Comparison of ENCODE assay signal across 1 cellular context in genomic region chr10:13712799-13713581, GRCh38.
A peak's percentile ranks its signal among the peaks of the same experiment; 100 is the strongest.
TF ChIP-seq lines count a peak whose summit lies in the region.

No MANE protein-coding gene starts in this region.

TF ChIP-seq in IMR-90, 13 proteins besides CTCF, POLR2A, EP300 and RAD21:
- peak; percentile 80 for TF ChIP-seq RCOR1 (IDR thresholded peaks at IDR 0.05; ENCODE audit: insufficient replicate concordance, low read length)
- no peak; the same call in 1 of the 2 replicates for TF ChIP-seq SMC3 (IDR thresholded peaks at IDR 0.05; ENCODE audit: low read depth, low read length)
- TF ChIP-seq NFE2L2 (IDR thresholded peaks at IDR 0.05; ENCODE audit: low read depth, low read length), result no peak
- TF ChIP-seq CHD1 (IDR thresholded peaks at IDR 0.05; ENCODE audit: low read depth, low read length), result peak; percentile 53; the same call in 1 of the 2 replicates
- TF ChIP-seq MAZ (IDR thresholded peaks at IDR 0.05; ENCODE audit: borderline replicate concordance, low read depth, low read length), result peak; percentile 81; the same call in 1 of the 2 replicates
- peak; percentile 72; the same call in 1 of the 2 replicates for TF ChIP-seq MXI1 (IDR thresholded peaks at IDR 0.05; ENCODE audit: borderline replicate concordance, low read depth, low read length)
- peak; percentile 95 for TF ChIP-seq CEBPB (IDR thresholded peaks at IDR 0.05; ENCODE audit: low read depth, low read length)
- TF ChIP-seq FOS (IDR thresholded peaks at IDR 0.05; ENCODE audit: low read depth, low read length), result peak; percentile 99
- no peak for TF ChIP-seq RFX5 (IDR thresholded peaks at IDR 0.05; ENCODE audit: low read depth, low read length)
- TF ChIP-seq MAFK (IDR thresholded peaks at IDR 0.05; ENCODE audit: low read depth, low read length), result 0 out of 2 replicates have a peak, but pooled peaks have one; percentile 7
- no peak for TF ChIP-seq USF2 (IDR thresholded peaks at IDR 0.05; ENCODE audit: low read depth, low read length)
- peak; percentile 62 for TF ChIP-seq BHLHE40 (IDR thresholded peaks at IDR 0.05; ENCODE audit: low read depth, low read length)
- no peak for TF ChIP-seq ELK1 (IDR thresholded peaks at IDR 0.05; ENCODE audit: borderline replicate concordance, low read depth, low read length)
